Comparison of ENCODE assay signal across 9 cellular contexts in the genomic region with DNA sequence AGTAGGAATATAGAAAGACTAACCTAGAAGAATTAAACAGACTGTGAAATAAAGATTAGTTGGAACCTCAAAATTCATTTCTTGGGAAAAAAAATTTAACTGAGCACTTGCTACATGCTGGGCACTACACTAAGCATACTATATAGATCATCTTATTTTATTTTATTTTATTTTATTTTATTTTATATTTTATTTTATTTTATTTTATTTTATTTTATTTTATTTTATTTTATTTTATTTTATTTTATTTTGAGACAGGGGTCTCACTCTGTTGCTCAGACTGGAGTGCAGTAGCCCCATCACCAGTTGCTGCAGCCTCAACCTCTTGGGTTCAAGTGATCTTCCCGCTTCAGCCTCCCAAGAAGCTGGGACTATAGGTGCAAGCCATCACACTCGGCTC.
"Had no signal": no experiment of that assay in that cellular context is flagged by ENCODE, and none has a peak within 500 bp of the region (broad histone marks: within the 10 kb centered on the region; RNA-seq: fewer than 3 reads in every experiment).

No MANE protein-coding gene starts in this region.

- H3K9me3 ChIP-seq: HAP-1 had no signal

- H3K9ac ChIP-seq: GM23248 had no signal

- DNase-seq: GM23248, GOT3, H7, H9, HCEC 1CT, HFFc6 had no signal

- H3K9me3 Mint-ChIP-seq: GM23338, H9 had no signal

- H3K4me2 ChIP-seq: GM23338 had no signal

- ATAC-seq: GM23338, HCT116 had no signal

- H3K4me3 ChIP-seq: GM23248, GM23338, HAP-1 had no signal

- H3K4me3 Mint-ChIP-seq: GM23338, H9, HFFc6 had no signal

- H2AFZ ChIP-seq: GM23248, GM23338 had no signal

- H3K27ac Mint-ChIP-seq: GM23338, H9, HFFc6 had no signal

- H3K27ac ChIP-seq: GM23248 had no signal

- H3K36me3 ChIP-seq: HAP-1 had no signal
